ENCODE assay signal across 17 cellular contexts in the genomic region with DNA sequence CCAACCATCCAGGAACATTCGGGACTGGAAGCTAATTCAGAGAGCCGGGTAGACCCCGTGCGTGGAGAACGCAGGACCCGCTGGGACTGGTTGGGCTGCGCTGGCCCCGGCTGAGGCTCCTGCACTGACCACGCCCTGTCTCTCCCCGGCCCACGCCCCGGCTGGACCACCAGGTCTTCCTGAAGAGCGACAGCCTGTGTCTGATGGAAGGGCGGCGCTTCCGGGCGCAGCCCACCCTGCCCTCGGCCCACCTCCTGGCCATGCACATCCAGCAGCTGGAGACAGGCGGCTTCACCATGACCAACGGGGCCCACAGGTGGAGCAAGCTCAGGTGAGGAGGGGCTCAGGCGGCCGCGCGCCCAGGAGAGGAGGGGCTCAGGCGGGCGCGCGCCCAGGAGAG. TPM values are rescaled to one million over a fixed set of nuclear protein-coding genes. Genes with fewer than 3 reads are reported as not detected.
DNase-seq lines count a peak whose midpoint lies in the region; ATAC-seq and TF ChIP-seq lines count a peak whose summit lies in the region.
"Had no signal": no experiment of that assay in that cellular context is flagged by ENCODE, and none has a peak within 500 bp of the region (broad histone marks: within the 10 kb centered on the region; RNA-seq: fewer than 3 reads in every experiment).

No MANE protein-coding gene starts in this region.

- H3K4me3 Mint-ChIP-seq in GM23338 (peak overlapping the region; percentile 42; the same call in 2 of the 3 replicates), WTC11 (peak overlapping the region; percentile 30; the same call in 1 of the 2 replicates), progenitor cell of endocrine pancreas (ENCODE audit: low read depth) (peak overlapping the region; percentile 56)
- H3K4me3 Mint-ChIP-seq: CD4-positive, CD25-positive, alpha-beta regulatory T cell had no signal

- POLR2A ChIA-PET in WTC11 (lab: Charles Lee) = interaction anchor here (0.6 kb wide), 1 partner anchor 146 kb away, joined by 9 read pairs; no protein-coding TSS in a partner anchor

- no peak for TF ChIP-seq POLR2A in stomach (IDR thresholded peaks at IDR 0.05)

- H3K9me3 Mint-ChIP-seq in GM23338 (no peaks in the 10 kb centered on the region; the same call in 2 of the 3 replicates), WTC11 (no peaks in the 10 kb centered on the region), progenitor cell of endocrine pancreas (ENCODE audit: low read depth) (no peaks in the 10 kb centered on the region)
- H3K9me3 Mint-ChIP-seq: CD4-positive, CD25-positive, alpha-beta regulatory T cell had no signal

- H3K27ac Mint-ChIP-seq in GM23338 (no peak overlapping the region), WTC11 (no peak overlapping the region), progenitor cell of endocrine pancreas (no peak overlapping the region)
- H3K27ac Mint-ChIP-seq: CD4-positive, CD25-positive, alpha-beta regulatory T cell had no signal

- H3K79me2 ChIP-seq in GM23338 (replicated peaks; ENCODE audit: insufficient read depth) = no peaks in the 10 kb centered on the region

- no peaks in the 10 kb centered on the region for H3K9me2 ChIP-seq in GM23338 (ENCODE audit: insufficient read depth)

- no peak overlapping the region for H3K27ac ChIP-seq in GM23338 (ENCODE audit: low read depth)
- H3K27ac ChIP-seq in stomach = no peak overlapping the region

- peaks cover 14% of the 10 kb centered on the region; the same call in 1 of the 2 replicates for H3F3A ChIP-seq in GM23338 (replicated peaks; ENCODE audit: low read depth)

- H3K36me3 Mint-ChIP-seq in GM23338 (ENCODE audit: low read depth) (no peaks in the 10 kb centered on the region), WTC11 (peaks cover 10% of the 10 kb centered on the region; the same call in 1 of the 2 replicates), progenitor cell of endocrine pancreas (ENCODE audit: insufficient read depth) (no peaks in the 10 kb centered on the region)
- H3K36me3 Mint-ChIP-seq: CD4-positive, CD25-positive, alpha-beta regulatory T cell had no signal

- DNase-seq in GM23338 (ENCODE audit: low spot score) = peak; percentile 87
- peak; percentile 78 for DNase-seq in WTC11 (ENCODE audit: low spot score)
- DNase-seq in iPS-NIHi7 (ENCODE audit: extremely low spot score) = peak; percentile 83
- no peak for DNase-seq in progenitor cell of endocrine pancreas (ENCODE audit: low spot score, unreplicated experiment)
- DNase-seq in epidermal melanocyte (ENCODE audit: insufficient read length, low spot score) = no peak
- DNase-seq in stomach = no peak
- no peak for DNase-seq in NCI-H1092 treated with DMSO at 0.1 percent for 48 hours (lab: John Stamatoyannopoulos, UW)
- DNase-seq: AML-193; Calu3; CD4-positive, CD25-positive, alpha-beta regulatory T cell; DMS53; NCI-H1048; NCI-H2081 treated with DMSO at 0.1 percent for 48 hours; NCI-H226; NCI-H524 treated with DMSO at 0.1 percent for 48 hours had no signal

- ATAC-seq in GM23338 (peak; percentile 79), WTC11 (peak; percentile 87)

- intact Hi-C loops in stomach (cut with DNase I; ENCODE audit: low total_unique reads) = no loop called here

- H4K20me1 ChIP-seq in GM23338 (replicated peaks; ENCODE audit: insufficient read depth) = no peaks in the 10 kb centered on the region

- no peak for TF ChIP-seq EP300 in stomach (IDR thresholded peaks at IDR 0.05)

- no peaks in the 10 kb centered on the region for H3K27me3 ChIP-seq in GM23338 (ENCODE audit: insufficient read depth)
- peaks cover 2 to 62% (median 25%) of the 10 kb centered on the region in 3 donors for H3K27me3 ChIP-seq in stomach

- TF ChIP-seq CTCF in GM23338 (conservative IDR thresholded peaks at IDR 0.05; ENCODE audit: low read depth in 2 of 2) = no peak; a peak in 1 of 4 replicates
- TF ChIP-seq CTCF in WTC11 (IDR thresholded peaks at IDR 0.05) = no peak
- TF ChIP-seq CTCF in progenitor cell of endocrine pancreas (IDR thresholded peaks at IDR 0.05; ENCODE audit: unreplicated experiment) = no peak
- TF ChIP-seq CTCF in stomach (IDR thresholded peaks at IDR 0.05) = no peak

- H3K4me1 ChIP-seq in GM23338 (ENCODE audit: insufficient read depth) (0 out of 2 replicates have a peak, but pooled peaks cover 4% of the 10 kb centered on the region), stomach (no peaks in the 10 kb centered on the region)

- H3K4me1 Mint-ChIP-seq in GM23338 = peaks cover 3% of the 10 kb centered on the region
- peaks cover 13% of the 10 kb centered on the region for H3K4me1 Mint-ChIP-seq in WTC11
- H3K4me1 Mint-ChIP-seq in progenitor cell of endocrine pancreas (ENCODE audit: low read depth) = peaks cover 1% of the 10 kb centered on the region
- H3K4me1 Mint-ChIP-seq: CD4-positive, CD25-positive, alpha-beta regulatory T cell had no signal

- H3K27me3 Mint-ChIP-seq in GM23338 (ENCODE audit: insufficient read depth, low read depth, poor library complexity) (peaks cover 13% of the 10 kb centered on the region), WTC11 (ENCODE audit: low read depth) (no peaks in the 10 kb centered on the region), progenitor cell of endocrine pancreas (peaks cover 34% of the 10 kb centered on the region)

- 7 to 34% (median 15%) methylated on average over 8 to 28 of the region's 28 CpGs for WGBS in stomach, 5 donors

- CTCF ChIA-PET in WTC11 (lab: Charles Lee) = interaction anchor here (0.9 to 1.6 kb wide), 6 partner anchors 14 to 281 kb away, joined by 3 to 7 read pairs (median 4); a partner anchor contains a TSS

- no peaks in the 10 kb centered on the region for H3K36me3 ChIP-seq in GM23338 (ENCODE audit: insufficient read depth)
- no peaks in the 10 kb centered on the region for H3K36me3 ChIP-seq in stomach

- no peaks in the 10 kb centered on the region for H3K9me3 ChIP-seq in stomach

- peak overlapping the region; percentile 59; the same call in 1 of the 2 replicates for H2AFZ ChIP-seq in GM23338

- peak overlapping the region; percentile 68 for H3K4me2 ChIP-seq in GM23338

- peak overlapping the region; percentile 41; the same call in 1 of the 2 replicates for H3K4me3 ChIP-seq in GM23338
- no peak overlapping the region for H3K4me3 ChIP-seq in stomach

TF ChIP-seq in GM23338, 12 proteins besides CTCF, POLR2A, EP300 and RAD21 (continues in another document):
- TF ChIP-seq JUNB (IDR thresholded peaks at IDR 0.05; ENCODE audit: unreplicated experiment) = no peak
- no peak for TF ChIP-seq POLR2AphosphoS5 (IDR thresholded peaks at IDR 0.05; ENCODE audit: low read depth)
- no peak for TF ChIP-seq CREB1 (CRISPR knock-in tag; IDR thresholded peaks at IDR 0.05; ENCODE audit: low read depth)
- TF ChIP-seq NANOG (IDR thresholded peaks at IDR 0.05; ENCODE audit: borderline replicate concordance) = no peak
- TF ChIP-seq, protein P1, sequence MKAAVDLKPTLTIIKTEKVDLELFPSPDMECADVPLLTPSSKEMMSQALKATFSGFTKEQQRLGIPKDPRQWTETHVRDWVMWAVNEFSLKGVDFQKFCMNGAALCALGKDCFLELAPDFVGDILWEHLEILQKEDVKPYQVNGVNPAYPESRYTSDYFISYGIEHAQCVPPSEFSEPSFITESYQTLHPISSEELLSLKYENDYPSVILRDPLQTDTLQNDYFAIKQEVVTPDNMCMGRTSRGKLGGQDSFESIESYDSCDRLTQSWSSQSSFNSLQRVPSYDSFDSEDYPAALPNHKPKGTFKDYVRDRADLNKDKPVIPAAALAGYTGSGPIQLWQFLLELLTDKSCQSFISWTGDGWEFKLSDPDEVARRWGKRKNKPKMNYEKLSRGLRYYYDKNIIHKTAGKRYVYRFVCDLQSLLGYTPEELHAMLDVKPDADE (IDR thresholded peaks at IDR 0.05) = no peak

TF ChIP-seq in WTC11, 78 proteins besides CTCF, POLR2A, EP300 and RAD21:
- TF ChIP-seq ZNF317 (CRISPR knock-in tag; IDR thresholded peaks at IDR 0.05; ENCODE audit: borderline replicate concordance, low read depth) (no peak), SP1 (CRISPR knock-in tag; conservative IDR thresholded peaks at IDR 0.05) (0 out of 2 replicates have a peak, but pooled peaks have one; percentile 38), TP53 (CRISPR knock-in tag; IDR thresholded peaks at IDR 0.05) (peak; percentile 56; the same call in 1 of the 2 replicates), ZBTB21 (CRISPR knock-in tag; IDR thresholded peaks at IDR 0.05; ENCODE audit: borderline replicate concordance) (peak; percentile 44; the same call in 1 of the 2 replicates)
- TF ChIP-seq, protein P2, sequence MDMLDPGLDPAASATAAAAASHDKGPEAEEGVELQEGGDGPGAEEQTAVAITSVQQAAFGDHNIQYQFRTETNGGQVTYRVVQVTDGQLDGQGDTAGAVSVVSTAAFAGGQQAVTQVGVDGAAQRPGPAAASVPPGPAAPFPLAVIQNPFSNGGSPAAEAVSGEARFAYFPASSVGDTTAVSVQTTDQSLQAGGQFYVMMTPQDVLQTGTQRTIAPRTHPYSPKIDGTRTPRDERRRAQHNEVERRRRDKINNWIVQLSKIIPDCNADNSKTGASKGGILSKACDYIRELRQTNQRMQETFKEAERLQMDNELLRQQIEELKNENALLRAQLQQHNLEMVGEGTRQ (CRISPR knock-in tag; IDR thresholded peaks at IDR 0.05) = 0 out of 2 replicates have a peak, but pooled peaks have one; percentile 16

RNA-seq across cellular contexts. Expression of a gene that starts 10.2 kb away (rescaled TPM):
- 7.7 and 12.2 TPM in 2 replicates for total RNA-seq in GM23338 (2014; rRNA removed; shearing (Covaris generic))
- polyA plus RNA-seq in GM23338 (2016; fragmentation: Nextera tagmentation; extraction: Ambion mirVana) (51.4 and 55.7 TPM in 2 replicates), stomach (not detected)
- total RNA-seq in WTC11 (2021) (140 to 196 TPM (median 143 TPM) in 3 replicates), progenitor cell of endocrine pancreas (not detected in 2 replicates), stomach (not detected)
- total RNA-seq: Calu3; CD4-positive, CD25-positive, alpha-beta regulatory T cell; MCF 10A; SK-MEL-5 had no signal
- polyA plus RNA-seq: CD4-positive, CD25-positive, alpha-beta regulatory T cell had no signal

RNA-seq across cellular contexts. Expression of a gene that starts 17.9 kb away (rescaled TPM):
- total RNA-seq in GM23338 (2014; rRNA removed; shearing (Covaris generic)) = 6.3 and 8.1 TPM in 2 replicates
- polyA plus RNA-seq in GM23338 (2016; fragmentation: Nextera tagmentation; extraction: Ambion mirVana) (4.8 and 5.1 TPM in 2 replicates), stomach (under 1 TPM; 0.15 to 0.75 (median 0.35) TPM)
- total RNA-seq in WTC11 (2021) (21.5 to 28.0 TPM (median 22.5 TPM) in 3 replicates), progenitor cell of endocrine pancreas (1.2 TPM in 2 replicates), stomach (1 to 10 TPM in 1 of 5 donors, under 1 TPM in 2, not detected in 2; 0.45 to 3.2 (median 0.58) TPM)
- total RNA-seq: Calu3; CD4-positive, CD25-positive, alpha-beta regulatory T cell; MCF 10A; SK-MEL-5 had no signal
- polyA plus RNA-seq: CD4-positive, CD25-positive, alpha-beta regulatory T cell had no signal

RNA-seq across cellular contexts. Expression of a gene that starts 56.9 kb away (rescaled TPM):
- 5.5 and 7.4 TPM in 2 replicates for total RNA-seq in GM23338 (2014; rRNA removed; shearing (Covaris generic))
- polyA plus RNA-seq in GM23338 (2016; fragmentation: Nextera tagmentation; extraction: Ambion mirVana) (1.9 and 2.1 TPM in 2 replicates), stomach (1 to 10 TPM; 1.8 to 4.4 (median 3.6) TPM)
- total RNA-seq in WTC11 (2021) (7.2 to 9.5 TPM (median 7.2 TPM) in 3 replicates), progenitor cell of endocrine pancreas (13.7 and 16.3 TPM in 2 replicates), stomach (10 to 100 TPM in 1 of 5 donors, 1 to 10 TPM in 3, not detected in 1; 3.3 to 50.8 (median 5.0) TPM)

RNA-seq across cellular contexts. Expression of a gene that starts 59.8 kb away (rescaled TPM):
- 8.2 and 16.0 TPM in 2 replicates for total RNA-seq in GM23338 (2014; rRNA removed; shearing (Covaris generic))
- polyA plus RNA-seq in GM23338 (2016; fragmentation: Nextera tagmentation; extraction: Ambion mirVana) (1.8 and 1.9 TPM in 2 replicates), stomach (under 1 TPM; 0.05 to 1.00 (median 0.46) TPM)
- total RNA-seq in WTC11 (2021) (25.7 to 26.8 TPM (median 26.6 TPM) in 3 replicates), progenitor cell of endocrine pancreas (11.0 and 14.2 TPM in 2 replicates), stomach (1 to 10 TPM in 2 of 5 donors, under 1 TPM in 2, not detected in 1; 0.55 to 1.7 (median 0.80) TPM)
- polyA plus RNA-seq: CD4-positive, CD25-positive, alpha-beta regulatory T cell had no signal

Comparison
In these comparisons a context has a peak if more than half of its experiments do, and no peak if none do; other contexts are left out.
1. DNase-seq: peak in GM23338 (single experiment), WTC11 (single experiment) and iPS-NIHi7 (single experiment); none in progenitor cell of endocrine pancreas (single experiment), epidermal melanocyte (single experiment), stomach (single experiment) and NCI-H1092 treated with DMSO at 0.1 percent for 48 hours (single experiment).
2. RNA of a gene that starts 10.2 kb away (total RNA-seq): 140 to 196 TPM in WTC11; 7.7 to 12.2 TPM in GM23338, not detected in progenitor cell of endocrine pancreas and not detected in stomach; every median in the first group is over 10 times any median in the second.
3. Peak in every context shown above with its lines, with median percentiles within 50 percentile points of each other: H3K4me3 Mint-ChIP-seq.